ENCODE assay signal across 12 cellular contexts in genomic region chr16:47886631-47887415, GRCh38.
DNase-seq lines count a peak whose midpoint lies in the region; FAIRE-seq and TF ChIP-seq lines count a peak whose summit lies in the region.
"Had no signal": no experiment of that assay in that cellular context is flagged by ENCODE, and none has a peak within 500 bp of the region (broad histone marks: within the 10 kb centered on the region; RNA-seq: fewer than 3 reads in every experiment).

No MANE protein-coding gene starts in this region.

- peaks cover 18% of the 10 kb centered on the region for H3F3A ChIP-seq in smooth muscle cell (ENCODE audit: low read depth)

- DNase-seq in NCI-H82 treated with DMSO at 0.1 percent for 48 hours (lab: John Stamatoyannopoulos, UW; ENCODE audit: unreplicated experiment) (peak; percentile 4), smooth muscle cell (lab: John Stamatoyannopoulos, UW; ENCODE audit: unreplicated experiment) (no peak), DMS153 (lab: John Stamatoyannopoulos, UW) (no peak), H54 (ENCODE audit: insufficient read length, low spot score) (no peak)
- DNase-seq in activated CD4-positive, CD25-positive, alpha-beta regulatory T cell (lab: John Stamatoyannopoulos, UW), result no peak
- DNase-seq: glutamatergic neuron; NCI-H1694; stimulated activated CD4-positive, alpha-beta T cell treated with anti-CD3 and anti-CD28 coated beads, Interleukin-4, amount 100 ng/mL, for 1 hour had no signal

- no peak for TF ChIP-seq CTCF in smooth muscle cell (IDR thresholded peaks at IDR 0.05; ENCODE audit: borderline replicate concordance, insufficient read depth, poor library complexity, severe bottlenecking)

- H4K20me1 ChIP-seq in smooth muscle cell (ENCODE audit: low read depth), result no peaks in the 10 kb centered on the region

- H3K27me3 ChIP-seq in HUES64 (ENCODE audit: insufficient read depth, low read length) (no peaks in the 10 kb centered on the region), iPS-20b (ENCODE audit: insufficient read depth, low read length) (no peaks in the 10 kb centered on the region), smooth muscle cell (ENCODE audit: low read depth) (no peaks in the 10 kb centered on the region)

- H3K4me1 ChIP-seq in HUES64 (ENCODE audit: insufficient read depth, low read length) (peaks cover 62% of the 10 kb centered on the region), iPS-20b (ENCODE audit: insufficient read depth, low read length) (peaks cover 50% of the 10 kb centered on the region), smooth muscle cell (ENCODE audit: low read depth) (peaks cover 43% of the 10 kb centered on the region)

- no peak for TF ChIP-seq POLR2A in H54 (IDR thresholded peaks at IDR 0.05; ENCODE audit: low read depth, low read length)

- 32% methylated on average over 10 of the region's 11 CpGs for WGBS in HUES64
- WGBS in smooth muscle cell (ENCODE audit: low lambda C conversion rate), result 3% methylated on average over 11 of the region's 11 CpGs

- FAIRE-seq in H54 (lab: Jason Lieb, UNC), result no peak
- FAIRE-seq: G401.6, GM19239 had no signal

- H3K27ac ChIP-seq in HUES64 (ENCODE audit: low read depth, low read length) (peak overlapping the region; percentile 71), iPS-20b (ENCODE audit: low read length) (no peak overlapping the region), smooth muscle cell (ENCODE audit: low read depth) (peak overlapping the region; percentile 99)

- H3K4me2 ChIP-seq in smooth muscle cell, result peak overlapping the region; percentile 74

- no peaks in the 10 kb centered on the region for H3K9me3 ChIP-seq in HUES64 (ENCODE audit: insufficient read depth, low read depth, low read length)
- H3K9me3 ChIP-seq in iPS-20b (ENCODE audit: insufficient read depth, low read depth, low read length), result no peaks in the 10 kb centered on the region
- no peaks in the 10 kb centered on the region for H3K9me3 ChIP-seq in smooth muscle cell (replicated peaks; ENCODE audit: low read depth)

- H2AFZ ChIP-seq in smooth muscle cell (ENCODE audit: low read depth), result no peak overlapping the region

- no peaks in the 10 kb centered on the region for H3K79me2 ChIP-seq in smooth muscle cell (ENCODE audit: low read depth)

- H3K4me3 ChIP-seq in HUES64 (ENCODE audit: low read length) (no peak overlapping the region; the same call in 1 of the 2 replicates), iPS-20b (ENCODE audit: low read length) (no peak overlapping the region), smooth muscle cell (no peak overlapping the region)

- peak overlapping the region; percentile 33; the same call in 1 of the 2 replicates for H3K9ac ChIP-seq in HUES64 (ENCODE audit: low read depth, low read length)
- peak overlapping the region; percentile 14; the same call in 1 of the 2 replicates for H3K9ac ChIP-seq in iPS-20b (ENCODE audit: low read depth, low read length)
- peak overlapping the region; percentile 91 for H3K9ac ChIP-seq in smooth muscle cell (ENCODE audit: low read depth)

- no peaks in the 10 kb centered on the region for H3K36me3 ChIP-seq in HUES64 (ENCODE audit: insufficient read depth, low read length)
- no peaks in the 10 kb centered on the region for H3K36me3 ChIP-seq in iPS-20b (ENCODE audit: insufficient read depth, low read depth, low read length)
- no peaks in the 10 kb centered on the region for H3K36me3 ChIP-seq in smooth muscle cell (ENCODE audit: low read depth)

Comparison
In these comparisons a context has a peak if more than half of its experiments do, and no peak if none do; other contexts are left out.
1. H3K9ac ChIP-seq: peak in every context shown above with its lines; median percentile 91 in smooth muscle cell; 33 in HUES64; 14 in iPS-20b.